9 cellular contexts compared by ENCODE assay signal in the genomic region with DNA sequence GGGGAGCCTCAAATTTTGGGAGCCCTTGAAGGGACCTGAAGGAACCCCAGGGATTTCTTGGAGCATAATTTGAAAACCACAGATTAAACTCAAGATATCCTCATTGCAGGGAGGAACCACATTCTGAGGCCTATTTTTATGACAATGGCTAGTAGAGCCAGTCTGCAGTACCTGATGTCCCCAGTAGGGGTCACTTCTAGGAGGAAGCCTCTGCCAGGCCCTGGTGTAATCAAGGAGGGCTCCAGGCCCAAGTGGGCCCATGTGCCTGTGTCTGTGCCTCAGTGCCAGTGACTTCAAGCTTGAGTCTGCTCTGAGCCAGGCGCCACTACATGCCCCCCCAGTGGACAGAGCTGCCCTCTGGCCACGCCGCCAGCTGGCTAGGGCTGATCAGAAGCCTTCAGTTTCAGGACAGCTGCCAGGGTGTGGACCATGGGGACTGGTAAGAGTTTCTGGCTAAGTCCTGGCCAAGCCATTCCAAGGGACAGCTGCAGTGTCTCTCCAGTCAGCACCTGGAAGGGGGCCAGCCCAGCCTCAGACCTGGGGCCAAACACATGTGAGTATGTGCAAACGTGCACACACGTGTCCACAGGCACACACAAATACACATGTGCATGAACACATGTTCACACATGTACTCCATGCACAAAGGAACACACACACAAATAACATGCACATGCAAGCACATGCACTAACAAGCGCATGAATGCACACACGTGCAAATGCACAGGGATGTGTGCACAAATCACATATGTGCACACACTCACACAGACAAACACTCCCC. TPM values are rescaled to one million over a fixed set of nuclear protein-coding genes. Genes with fewer than 3 reads are reported as not detected.
DNase-seq lines count a peak whose midpoint lies in the region; ATAC-seq, FAIRE-seq and TF ChIP-seq lines count a peak whose summit lies in the region.
"Had no signal": no experiment of that assay in that cellular context is flagged by ENCODE, and none has a peak within 500 bp of the region (broad histone marks: within the 10 kb centered on the region; RNA-seq: fewer than 3 reads in every experiment).

No MANE protein-coding gene starts in this region.

- no peaks in the 10 kb centered on the region; the same call in 1 of the 3 replicates for H3K9me3 ChIP-seq in GM12878 (replicated peaks; ENCODE audit: control insufficient read depth, insufficient read depth, low read length)
- peaks cover 0 to 4% (median under 1%) of the 10 kb centered on the region in 4 donors for H3K9me3 ChIP-seq in liver (ENCODE audit: control insufficient read depth in 4 of 4, low read length in 3 of 4)

- in situ Hi-C loops in GM12878 (cut with MboI): loop anchor here (25.0 kb wide), 1 partner anchor 516 kb away; no protein-coding TSS in a partner anchor

- SMC1A ChIA-PET in GM12878 (lab: Charles Lee; ENCODE audit: uncharacterized antibody, unreplicated experiment): no interaction called here

- H3K9ac ChIP-seq in GM12878 (ENCODE audit: control insufficient read depth, insufficient read depth, low read length) (no peak overlapping the region), liver (ENCODE audit: low read depth in 1 of 2, low read length in 2 of 2) (no peak overlapping the region)

- H4K20me1 ChIP-seq in GM12878 (ENCODE audit: control insufficient read depth, insufficient read depth): no peaks in the 10 kb centered on the region

- H3K27ac ChIP-seq in GM12878 (ENCODE audit: control insufficient read depth, insufficient read depth) (no peak overlapping the region), liver (ENCODE audit: low read depth in 1 of 2, low read length in 2 of 2) (peak overlapping the region in 1 of 2 donors; percentile 68)

- 77% methylated on average over 7 of the region's 7 CpGs for WGBS in GM12878 (ENCODE audit: insufficient coverage, insufficient replicate concordance, low lambda C conversion rate, missing lambda C conversion rate)
- 59% methylated on average over 7 of the region's 7 CpGs for WGBS in liver

- no peak for TF ChIP-seq EP300 in GM12878 (IDR thresholded peaks at IDR 0.05; ENCODE audit: borderline replicate concordance in 1 of 2, control insufficient read depth in 1 of 2, low read depth in 2 of 2, low read length in 2 of 2)

- ATAC-seq in GM12878 (no peak), GM21786 (IDR thresholded peaks at IDR 0.05; ENCODE audit: unreplicated experiment) (no peak)

- POLR2A ChIA-PET in AG04449 (lab: Yijun Ruan, JAX): no interaction called here
- POLR2A ChIA-PET in GM12878 (lab: Charles Lee): no interaction called here

- RAD21 ChIA-PET in GM12878 (lab: Charles Lee; ENCODE audit: unreplicated experiment): no interaction called here

- FAIRE-seq in GM12878 (lab: Jason Lieb, UNC): no peak

- TF ChIP-seq RAD21 in GM12878 (IDR thresholded peaks at IDR 0.05; ENCODE audit: insufficient read depth, low read depth, low read length) (no peak), liver (IDR thresholded peaks at IDR 0.05) (peak in 1 of 2 donors; percentile 57)

- TF ChIP-seq CTCF in AG04449 (IDR thresholded peaks at IDR 0.05; ENCODE audit: insufficient read depth, low read length, missing control alignments) (peak; percentile 19), HFF-Myc (IDR thresholded peaks at IDR 0.05; ENCODE audit: low read depth, low read length, missing control alignments) (peak; percentile 68), GM12878 (IDR thresholded peaks at IDR 0.05 in 2 of 3, conservative IDR thresholded peaks at IDR 0.05 in 1 of 3; ENCODE audit: control insufficient read depth in 2 of 3, extremely low read depth in 1 of 3, insufficient read depth in 1 of 3, low read depth in 3 of 3, low read length in 3 of 3) (peak in 2 of 3 experiments; percentile 55 to 58; a peak in 4 of 6 replicates), liver (IDR thresholded peaks at IDR 0.05; ENCODE audit: low read depth, low read length, missing input control) (peak; percentile 54)

- intact Hi-C loops in GM12878 (cut with micrococcal nuclease; ENCODE audit: unreplicated experiment): no loop called here

- H3K4me1 ChIP-seq in GM12878 (ENCODE audit: control insufficient read depth, insufficient read depth, low read length): no peaks in the 10 kb centered on the region
- peaks cover 16 to 56% (median 44%) of the 10 kb centered on the region in 4 donors for H3K4me1 ChIP-seq in liver (ENCODE audit: control insufficient read depth in 4 of 4, insufficient read depth in 4 of 4, low read length in 3 of 4)

- DNase-seq in AG04449 (ENCODE audit: low read depth, low spot score): no peak
- no peak for DNase-seq in HFF-Myc (ENCODE audit: extremely low read depth, low read depth)
- DNase-seq in GM12878 (ENCODE audit: low read depth, low spot score): no peak
- DNase-seq in NCI-H1092 (lab: John Stamatoyannopoulos, UW): no peak
- DNase-seq in islet precursor cell: no peak
- DNase-seq in stimulated activated CD4-positive, alpha-beta T cell treated with anti-CD3 and anti-CD28 coated beads, Interleukin-4, amount 100 ng/mL, for 4 hours: no peak

- no peak overlapping the region for H2AFZ ChIP-seq in GM12878 (ENCODE audit: control insufficient read depth, low read depth, low read length)

- no peaks in the 10 kb centered on the region for H3K36me3 ChIP-seq in GM12878 (ENCODE audit: control insufficient read depth in 2 of 2, insufficient read depth in 2 of 2, low read length in 1 of 2)
- no peaks in the 10 kb centered on the region for H3K36me3 ChIP-seq in liver (ENCODE audit: control insufficient read depth in 4 of 4, insufficient read depth in 3 of 4, low read depth in 1 of 4, low read length in 3 of 4)

- no peak for TF ChIP-seq POLR2A in GM12878 (IDR thresholded peaks at IDR 0.05; ENCODE audit: low read depth, low read length)

- no peaks in the 10 kb centered on the region for H3K27me3 ChIP-seq in GM12878 (replicated peaks in 1 of 2; ENCODE audit: control insufficient read depth in 2 of 2, insufficient read depth in 2 of 2, low read length in 1 of 2)
- H3K27me3 ChIP-seq in liver (ENCODE audit: control insufficient read depth in 4 of 4, insufficient read depth in 4 of 4, low read length in 3 of 4): no peaks in the 10 kb centered on the region

- CTCF ChIA-PET in AG04449 (lab: Yijun Ruan, JAX): interaction anchor here (0.9 to 3.3 kb wide), 8 partner anchors 9 to 173 kb away, joined by 3 to 16 read pairs (median 5); no protein-coding TSS in a partner anchor
- CTCF ChIA-PET in GM12878 (lab: Yijun Ruan, JAX): interaction anchor here (0.7 to 1.8 kb wide), 2 partner anchors 123 to 163 kb away, joined by 3 to 5 read pairs; no protein-coding TSS in a partner anchor

- no peaks in the 10 kb centered on the region for H3K79me2 ChIP-seq in GM12878 (ENCODE audit: control insufficient read depth, insufficient read depth, low read length)

- no peak overlapping the region for H3K4me2 ChIP-seq in GM12878 (ENCODE audit: control insufficient read depth, insufficient read depth)

- no TSS peak for BruUV-seq in GM12878 (replicated peaks; lab: Mats Ljungman, UMichigan)

- H3K4me3 ChIP-seq in AG04449 (ENCODE audit: low read depth, low read length) (no peak overlapping the region), HFF-Myc (replicated peaks; ENCODE audit: low read depth, low read length) (no peak overlapping the region), GM12878 (no peak overlapping the region), liver (ENCODE audit: low read depth in 1 of 3, low read length in 3 of 3) (no peak overlapping the region)

RNA-seq across cellular contexts. Expression of a gene that starts 20.5 kb away (rescaled TPM):
- total RNA-seq in GM12878 (2013; cell fraction: nucleolus; rRNA removed): not detected in 2 replicates
- total RNA-seq in GM12878 (2014; rRNA removed): not detected in 2 replicates
- total RNA-seq in GM12878 (2014; rRNA removed; fragmentation: Illumina TruSeq; extraction: Trizol): not detected in 2 replicates
- not detected in 2 replicates for total RNA-seq in GM12878 (2021)
- not detected for polyA plus RNA-seq in GM12878 (2011; ENCODE audit: low read depth)
- not detected in 2 replicates for polyA plus RNA-seq in GM12878 (2011; rRNA removed)
- not detected in 2 replicates for polyA plus RNA-seq in GM12878 (2011; cell fraction: cytosol; rRNA removed)
- polyA plus RNA-seq in GM12878 (2011; cell fraction: nucleus; rRNA removed): not detected in 2 replicates
- polyA plus RNA-seq in GM12878 (2012): not detected in 2 replicates
- polyA plus RNA-seq in GM12878 (2014; fragmentation: Illumina TruSeq; extraction: Trizol): not detected in 2 replicates
- polyA plus RNA-seq in GM12878 (2014; fragmentation: Nextera tagmentation; extraction: Ambion mirVana): not detected
- polyA plus RNA-seq in GM12878 (2014; rRNA removed): not detected in 2 replicates
- polyA plus RNA-seq in GM12878 (2016; fragmentation: Nextera tagmentation; extraction: Ambion mirVana): not detected
- not detected in 2 replicates for polyA minus RNA-seq in GM12878 (2011; rRNA and poly(A)+ RNA removed)
- not detected in 2 replicates for polyA minus RNA-seq in GM12878 (2011; cell fraction: cytosol; rRNA and poly(A)+ RNA removed)
- polyA minus RNA-seq in GM12878 (2011; cell fraction: nucleus; rRNA and poly(A)+ RNA removed): not detected in 2 replicates
- not detected for total RNA-seq in liver
- polyA plus RNA-seq in liver: not detected
- total RNA-seq: Daoy had no signal

RNA-seq across cellular contexts. Expression of a gene that starts 52.0 kb away (rescaled TPM):
- total RNA-seq in GM12878 (2013; cell fraction: nucleolus; rRNA removed): 4.7 and 6.0 TPM in 2 replicates
- total RNA-seq in GM12878 (2014; rRNA removed) (2.3 and 3.0 TPM in 2 replicates), GM12878 (2014; rRNA removed; fragmentation: Illumina TruSeq; extraction: Trizol) (0.55 and 0.81 TPM in 2 replicates), GM12878 (2021) (2.8 and 3.2 TPM in 2 replicates), liver (10 to 100 TPM; 12.0 to 18.7 TPM)
- not detected for polyA plus RNA-seq in GM12878 (2011; ENCODE audit: low read depth)
- polyA plus RNA-seq in GM12878 (2011; rRNA removed) (0.13 and 0.48 TPM in 2 replicates), GM12878 (2014; fragmentation: Illumina TruSeq; extraction: Trizol) (0.31 TPM in 1 of 2 replicates, not detected in the other), GM12878 (2014; fragmentation: Nextera tagmentation; extraction: Ambion mirVana) (not detected), GM12878 (2014; rRNA removed) (2.9 and 4.2 TPM in 2 replicates), GM12878 (2016; fragmentation: Nextera tagmentation; extraction: Ambion mirVana) (under 1 TPM; 0.12 to 0.26 TPM), liver (10 to 100 TPM in 1 of 2 donors, 1 to 10 TPM in 1; 2.5 to 42.3 TPM)
- 0.70 and 1.7 TPM in 2 replicates for polyA plus RNA-seq in GM12878 (2011; cell fraction: cytosol; rRNA removed)
- 4.4 and 6.1 TPM in 2 replicates for polyA plus RNA-seq in GM12878 (2011; cell fraction: nucleus; rRNA removed)
- 0.06 and 0.08 TPM in 2 replicates for polyA plus RNA-seq in GM12878 (2012)
- 0.37 and 0.77 TPM in 2 replicates for polyA minus RNA-seq in GM12878 (2011; rRNA and poly(A)+ RNA removed)
- polyA minus RNA-seq in GM12878 (2011; cell fraction: cytosol; rRNA and poly(A)+ RNA removed): 1.9 and 2.9 TPM in 2 replicates
- 0.36 and 1.4 TPM in 2 replicates for polyA minus RNA-seq in GM12878 (2011; cell fraction: nucleus; rRNA and poly(A)+ RNA removed)

RNA-seq across cellular contexts. Expression of a gene that starts 56.2 kb away (rescaled TPM):
- 0.22 TPM in 1 of 2 replicates, not detected in the other for total RNA-seq in GM12878 (2013; cell fraction: nucleolus; rRNA removed)
- total RNA-seq in GM12878 (2014; rRNA removed) (0.17 and 0.22 TPM in 2 replicates), GM12878 (2014; rRNA removed; fragmentation: Illumina TruSeq; extraction: Trizol) (0.09 TPM in 1 of 2 replicates, not detected in the other), GM12878 (2021) (0.32 and 0.36 TPM in 2 replicates), liver (10 to 100 TPM; 70.0 to 95.5 TPM)
- not detected for polyA plus RNA-seq in GM12878 (2011; ENCODE audit: low read depth)
- polyA plus RNA-seq in GM12878 (2011; rRNA removed) (0.05 and 0.13 TPM in 2 replicates), GM12878 (2014; fragmentation: Illumina TruSeq; extraction: Trizol) (0.04 TPM in 1 of 2 replicates, not detected in the other), GM12878 (2014; fragmentation: Nextera tagmentation; extraction: Ambion mirVana) (not detected), GM12878 (2014; rRNA removed) (0.05 and 0.18 TPM in 2 replicates), GM12878 (2016; fragmentation: Nextera tagmentation; extraction: Ambion mirVana) (not detected), liver (100 to 1,000 TPM in 1 of 2 donors, 10 to 100 TPM in 1; 32.9 to 112 TPM)
- polyA plus RNA-seq in GM12878 (2011; cell fraction: cytosol; rRNA removed): 0.06 and 0.13 TPM in 2 replicates
- 0.09 and 0.12 TPM in 2 replicates for polyA plus RNA-seq in GM12878 (2011; cell fraction: nucleus; rRNA removed)
- polyA plus RNA-seq in GM12878 (2012): 0.15 and 0.24 TPM in 2 replicates
- 0.10 and 0.15 TPM in 2 replicates for polyA minus RNA-seq in GM12878 (2011; rRNA and poly(A)+ RNA removed)
- 0.40 TPM in 1 of 2 replicates, not detected in the other for polyA minus RNA-seq in GM12878 (2011; cell fraction: cytosol; rRNA and poly(A)+ RNA removed)
- polyA minus RNA-seq in GM12878 (2011; cell fraction: nucleus; rRNA and poly(A)+ RNA removed): 0.24 and 0.57 TPM in 2 replicates

Comparison
In these comparisons a context has a peak if more than half of its experiments do, and no peak if none do; other contexts are left out.
1. RNA of a gene that starts 56.2 kb away (total RNA-seq): 70.0 to 95.5 TPM in liver; 0.09 to 0.36 TPM in GM12878; every median in the first group is over 10 times any median in the second.
2. Peak in every context shown above with its lines, with median percentiles within 50 percentile points of each other: CTCF ChIP-seq.